ENCODE assay signal across 11 cellular contexts in genomic region chr14:51653855-51654548, GRCh38. TPM values are rescaled to one million over a fixed set of nuclear protein-coding genes. Genes with fewer than 3 reads are reported as not detected.
DNase-seq lines count a peak whose midpoint lies in the region; ATAC-seq and TF ChIP-seq lines count a peak whose summit lies in the region.
"Had no signal": no experiment of that assay in that cellular context is flagged by ENCODE, and none has a peak within 500 bp of the region (broad histone marks: within the 10 kb centered on the region; RNA-seq: fewer than 3 reads in every experiment).

No MANE protein-coding gene starts in this region.

- H3K4me3 ChIP-seq in GM12865 (ENCODE audit: low read depth, low read length) = peak overlapping the region; percentile 96
- H3K4me3 ChIP-seq in fibroblast of lung (replicated peaks in 1 of 4; ENCODE audit: control extremely low read depth in 1 of 4, insufficient read depth in 1 of 4, low read depth in 3 of 4, low read length in 4 of 4) = peak overlapping the region; percentile 72 to 98 (median 86)
- peak overlapping the region; percentile 92 for H3K4me3 ChIP-seq in retinal pigment epithelial cell (ENCODE audit: low read length)

- peaks cover 3% of the 10 kb centered on the region for H3K36me3 ChIP-seq in fibroblast of lung (ENCODE audit: control insufficient read depth, insufficient read depth, low read length)

- peaks cover 94% of the 10 kb centered on the region for H3K79me2 ChIP-seq in fibroblast of lung (ENCODE audit: control insufficient read depth, insufficient read depth, low read length)

- TF ChIP-seq CTCF in GM12865 (IDR thresholded peaks at IDR 0.05; ENCODE audit: insufficient read depth, low read depth, low read length, missing control alignments) = no peak
- no peak for TF ChIP-seq CTCF in fibroblast of lung (conservative IDR thresholded peaks at IDR 0.05 in 1 of 2, IDR thresholded peaks at IDR 0.05 in 1 of 2; ENCODE audit: low read depth in 1 of 2, low read length in 2 of 2)
- TF ChIP-seq CTCF in retinal pigment epithelial cell (conservative IDR thresholded peaks at IDR 0.05; ENCODE audit: low read depth, low read length) = no peak
- TF ChIP-seq CTCF in RWPE1 (conservative IDR thresholded peaks at IDR 0.05; ENCODE audit: low read depth) = no peak

- no peaks in the 10 kb centered on the region for H3K9me3 ChIP-seq in fibroblast of lung (ENCODE audit: control insufficient read depth, insufficient read depth, low read depth, low read length)

- no peaks in the 10 kb centered on the region for H4K20me1 ChIP-seq in fibroblast of lung (ENCODE audit: control insufficient read depth, extremely low read depth, insufficient read depth, low read length)

- peak overlapping the region; percentile 93 for H3K27ac ChIP-seq in fibroblast of lung (ENCODE audit: insufficient read depth, low read length)
- H3K27ac ChIP-seq in RWPE1 = no peak overlapping the region

- CTCF ChIA-PET in RWPE1 (lab: Yijun Ruan, JAX) = no interaction called here

- no peak overlapping the region for H2AFZ ChIP-seq in fibroblast of lung (ENCODE audit: low read length)

- H3K27me3 ChIP-seq in fibroblast of lung (ENCODE audit: control insufficient read depth, insufficient read depth, low read length) = no peaks in the 10 kb centered on the region

- no peak for ATAC-seq in HG03469 (IDR thresholded peaks at IDR 0.05; ENCODE audit: unreplicated experiment)
- ATAC-seq: activated CD4-positive, alpha-beta T cell treated with anti-CD3 and anti-CD28 coated beads for 36 hours had no signal

- POLR2A ChIA-PET in RWPE1 (lab: Yijun Ruan, JAX; ENCODE audit: low non-redundant PET) = no interaction called here

- peak overlapping the region; percentile 69 for H3K4me2 ChIP-seq in fibroblast of lung (ENCODE audit: extremely low read depth, insufficient read depth, low read length)

- peak overlapping the region; percentile 62 for H3K9ac ChIP-seq in fibroblast of lung (ENCODE audit: insufficient read depth, low read length)

- DNase-seq in GM12865 (ENCODE audit: low read depth) (no peak), RPMI7951 (ENCODE audit: low read depth) (peak; percentile 14), fibroblast of lung (ENCODE audit: low read depth in 2 of 2) (peak in 1 of 2 donors; percentile 42), retinal pigment epithelial cell (ENCODE audit: low read depth) (no peak), RWPE1 (ENCODE audit: low spot score) (no peak), putamen (ENCODE audit: low spot score) (no peak), activated gamma-delta T cell (lab: John Stamatoyannopoulos, UW) (no peak)
- DNase-seq: activated CD4-positive, alpha-beta T cell treated with anti-CD3 and anti-CD28 coated beads for 36 hours; cortex of kidney; NCI-H774 had no signal

- peaks cover 11% of the 10 kb centered on the region for H3K4me1 ChIP-seq in fibroblast of lung (ENCODE audit: control insufficient read depth, extremely low read depth, insufficient read depth, low read length)

RNA-seq across cellular contexts. Expression of gene FRMD6, which starts 2.3 kb away (rescaled TPM):
- 98.9 and 127 TPM in 2 replicates for total RNA-seq in RPMI7951 (2014; rRNA removed; shearing (Covaris generic))
- total RNA-seq in fibroblast of lung = 157 and 200 TPM in 2 replicates
- polyA plus RNA-seq in fibroblast of lung = 182 and 222 TPM in 2 replicates
- 122 and 146 TPM in 2 replicates for polyA plus RNA-seq in fibroblast of lung (2012)
- 173 and 186 TPM in 2 replicates for polyA minus RNA-seq in fibroblast of lung (ENCODE audit: low replicate concordance)
